26 cellular contexts compared by ENCODE assay signal in the genomic region with DNA sequence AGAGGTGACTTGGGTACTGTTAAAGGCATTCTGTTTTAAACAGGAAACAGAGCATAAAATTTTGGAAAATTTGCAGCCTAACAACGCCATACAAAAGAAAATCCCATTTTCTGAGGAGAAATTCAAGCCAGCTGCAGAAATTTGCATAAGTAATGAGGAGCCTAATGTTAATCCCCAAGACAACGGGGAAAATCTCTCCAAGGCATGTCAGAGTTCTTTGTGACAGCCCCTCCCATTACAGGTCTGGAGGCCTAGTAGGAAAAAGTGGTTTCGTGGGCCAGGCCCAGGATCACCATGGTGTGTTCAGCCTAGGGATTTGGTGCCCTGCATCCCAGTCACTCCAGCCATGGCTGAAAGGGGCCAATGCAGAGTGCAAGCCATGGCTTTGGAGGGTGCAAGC.
"Had no signal": no experiment of that assay in that cellular context is flagged by ENCODE, and none has a peak within 500 bp of the region (broad histone marks: within the 10 kb centered on the region; RNA-seq: fewer than 3 reads in every experiment).

No MANE protein-coding gene starts in this region.

- DNase-seq: dermis blood vessel endothelial cell; effector memory CD4-positive, alpha-beta T cell; foreskin keratinocyte; kidney; mesendoderm; naive thymus-derived CD8-positive, alpha-beta T cell; nephron progenitor cell; stimulated activated CD4-positive, alpha-beta T cell treated with anti-CD3 and anti-CD28 coated beads, Interleukin-12 subunit alpha, Interleukin-12 subunit beta, amount 100 ng/mL, for 4 hours; stimulated activated CD4-positive, alpha-beta T cell treated with anti-CD3 and anti-CD28 coated beads, Interleukin-1b, Interleukin-23, amount 100 ng/mL, for 48 hours; stimulated activated CD4-positive, alpha-beta T cell treated with anti-CD3 and anti-CD28 coated beads, Interleukin-4, amount 100 ng/mL, for 1 hour; stimulated activated CD8-positive, alpha-beta memory T cell treated with anti-CD3 and anti-CD28 coated beads, Interleukin-4, amount 100 ng/mL, for 48 hours; stimulated activated naive CD4-positive, alpha-beta T cell; stimulated activated naive CD8-positive, alpha-beta T cell treated with anti-CD3 and anti-CD28 coated beads, Interleukin-15, amount 100 ng/mL, for 72 hours; transverse colon; upper lobe of right lung; uterus had no signal

- H3K4me3 ChIP-seq: coronary artery, esophagus muscularis mucosa, gastroesophageal sphincter, pancreas, right atrium auricular region, smooth muscle cell, suprapubic skin, transverse colon, upper lobe of right lung, uterus had no signal

- ATAC-seq: foreskin keratinocyte; gastroesophageal sphincter; left lobe of liver; naive thymus-derived CD8-positive, alpha-beta T cell; pancreas; sciatic nerve; stimulated activated naive CD8-positive, alpha-beta T cell treated with anti-CD3 and anti-CD28 coated beads, Interleukin-15, amount 100 ng/mL, for 72 hours; upper lobe of right lung had no signal

- H3K4me1 ChIP-seq: esophagus muscularis mucosa, foreskin keratinocyte, gastroesophageal sphincter, pancreas, right atrium auricular region, suprapubic skin, transverse colon, upper lobe of right lung, uterus had no signal

- H3K36me3 ChIP-seq: esophagus muscularis mucosa, gastroesophageal sphincter, neutrophil, pancreas, right atrium auricular region, suprapubic skin, transverse colon, upper lobe of right lung, uterus had no signal

- H3K9me3 ChIP-seq: esophagus muscularis mucosa, gastroesophageal sphincter, neutrophil, pancreas, right atrium auricular region, suprapubic skin, transverse colon, uterus had no signal

- H3K27me3 ChIP-seq: esophagus muscularis mucosa, foreskin keratinocyte, gastroesophageal sphincter, neutrophil, pancreas, right atrium auricular region, suprapubic skin, transverse colon, upper lobe of right lung, uterus had no signal

- H3K27ac ChIP-seq: coronary artery, esophagus muscularis mucosa, foreskin keratinocyte, gastroesophageal sphincter, neutrophil, pancreas, right atrium auricular region, suprapubic skin, transverse colon, upper lobe of right lung, uterus had no signal
